8 cellular contexts compared by ENCODE assay signal in the genomic region with DNA sequence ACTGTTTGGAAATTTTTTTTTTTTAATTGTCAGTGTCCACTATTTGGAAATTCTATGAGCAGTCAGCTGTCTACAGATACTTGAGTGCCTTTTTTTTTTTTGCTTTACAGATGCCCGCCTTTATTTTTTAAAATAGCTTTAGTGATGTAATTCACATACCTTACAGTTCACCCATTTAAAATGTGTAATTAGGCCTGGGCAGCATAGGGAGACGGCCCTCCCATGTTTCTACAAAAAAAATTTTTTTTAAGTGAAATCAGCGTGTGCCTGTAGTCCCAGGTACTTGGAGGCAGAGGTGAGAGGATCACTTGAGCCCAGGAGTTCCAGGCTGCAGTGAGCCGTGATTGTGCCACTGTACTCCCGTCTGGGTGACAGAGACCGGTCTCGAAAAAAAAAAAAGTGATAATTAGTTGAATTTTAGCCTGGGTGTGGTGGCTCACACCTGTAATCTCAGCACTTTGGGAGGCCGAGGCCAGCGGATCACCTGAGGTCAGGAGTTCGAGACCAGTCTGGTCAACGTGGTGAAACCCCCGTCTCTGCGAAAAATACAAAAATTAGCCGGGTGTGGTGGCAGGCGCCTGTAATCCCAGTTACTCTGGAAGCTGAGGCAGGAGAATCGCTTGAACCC. TPM values are rescaled to one million over a fixed set of nuclear protein-coding genes. Genes with fewer than 3 reads are reported as not detected.
DNase-seq lines count a peak whose midpoint lies in the region; ATAC-seq lines count a peak whose summit lies in the region.

No MANE protein-coding gene starts in this region.

- H3K4me3 Mint-ChIP-seq in activated CD4-positive, alpha-beta T cell treated with anti-CD3 and anti-CD28 coated beads for 36 hours: peak overlapping the region; percentile 93
- H3K4me3 Mint-ChIP-seq in activated naive CD8-positive, alpha-beta T cell treated with anti-CD3 and anti-CD28 coated beads, Interleukin-2, amount 50 U/mL, for 24 hours: peak overlapping the region; percentile 97

- intact Hi-C loops in activated CD4-positive, alpha-beta T cell treated with anti-CD3 and anti-CD28 coated beads for 36 hours (cut with DNase I, micrococcal nuclease): loop anchor here (5.0 to 10.0 kb wide), 5 partner anchors 100 to 1293 kb away; partner anchors contain the start of genes ADM (in 1 of the 2), AKIP1 (in 1 of the 2), CTR9 (in 1 of the 2) and TMEM9B (in 1 of the 2)

- H3K27ac ChIP-seq in temporal lobe (ENCODE audit: low read depth, low read length): peak overlapping the region; percentile 82

- peaks cover 15% of the 10 kb centered on the region for H3K36me3 Mint-ChIP-seq in activated CD4-positive, alpha-beta T cell treated with anti-CD3 and anti-CD28 coated beads for 36 hours (ENCODE audit: low read depth)
- peaks cover 16% of the 10 kb centered on the region for H3K36me3 Mint-ChIP-seq in activated naive CD8-positive, alpha-beta T cell treated with anti-CD3 and anti-CD28 coated beads, Interleukin-2, amount 50 U/mL, for 24 hours (ENCODE audit: low read depth)

- CTCF ChIA-PET in activated CD4-positive, alpha-beta T cell treated with anti-CD3 and anti-CD28 coated beads for 36 hours (lab: Charles Lee): interaction anchor here (1.6 kb wide), 1 partner anchor 72 kb away, joined by 4 read pairs; no protein-coding TSS in a partner anchor

- peak overlapping the region; percentile 91 for H3K27ac Mint-ChIP-seq in activated CD4-positive, alpha-beta T cell treated with anti-CD3 and anti-CD28 coated beads for 36 hours
- H3K27ac Mint-ChIP-seq in activated naive CD8-positive, alpha-beta T cell treated with anti-CD3 and anti-CD28 coated beads, Interleukin-2, amount 50 U/mL, for 24 hours: peak overlapping the region; percentile 99

- POLR2A ChIA-PET in activated CD4-positive, alpha-beta T cell treated with anti-CD3 and anti-CD28 coated beads for 36 hours (lab: Charles Lee): interaction anchor here (0.6 to 2.4 kb wide), 5 partner anchors 28 to 198 kb away, joined by 3 to 8 read pairs (median 3); no protein-coding TSS in a partner anchor

- ATAC-seq in activated CD4-positive, alpha-beta T cell treated with anti-CD3 and anti-CD28 coated beads for 36 hours: no peak
- ATAC-seq in activated naive CD8-positive, alpha-beta T cell treated with anti-CD3 and anti-CD28 coated beads, Interleukin-2, amount 50 U/mL, for 24 hours: no peak
- no peak for ATAC-seq in HG03521 (IDR thresholded peaks at IDR 0.05; ENCODE audit: unreplicated experiment)

- H3K27me3 Mint-ChIP-seq in activated CD4-positive, alpha-beta T cell treated with anti-CD3 and anti-CD28 coated beads for 36 hours: no peaks in the 10 kb centered on the region
- peaks cover 3% of the 10 kb centered on the region for H3K27me3 Mint-ChIP-seq in activated naive CD8-positive, alpha-beta T cell treated with anti-CD3 and anti-CD28 coated beads, Interleukin-2, amount 50 U/mL, for 24 hours

- no peaks in the 10 kb centered on the region for H3K9me3 Mint-ChIP-seq in activated CD4-positive, alpha-beta T cell treated with anti-CD3 and anti-CD28 coated beads for 36 hours (ENCODE audit: low read depth)
- H3K9me3 Mint-ChIP-seq in activated naive CD8-positive, alpha-beta T cell treated with anti-CD3 and anti-CD28 coated beads, Interleukin-2, amount 50 U/mL, for 24 hours: no peaks in the 10 kb centered on the region

- peaks cover 27% of the 10 kb centered on the region for H3K4me1 Mint-ChIP-seq in activated CD4-positive, alpha-beta T cell treated with anti-CD3 and anti-CD28 coated beads for 36 hours
- H3K4me1 Mint-ChIP-seq in activated naive CD8-positive, alpha-beta T cell treated with anti-CD3 and anti-CD28 coated beads, Interleukin-2, amount 50 U/mL, for 24 hours: peaks cover 34% of the 10 kb centered on the region

- no peak for DNase-seq in activated CD4-positive, alpha-beta T cell treated with anti-CD3 and anti-CD28 coated beads for 36 hours
- DNase-seq in activated CD4-positive, alpha-beta T cell treated with anti-CD3 and anti-CD28 coated beads, Interleukin-2, amount 50 U/mL, for 4 hours: no peak
- no peak for DNase-seq in activated naive CD8-positive, alpha-beta T cell treated with anti-CD3 and anti-CD28 coated beads, Interleukin-2, amount 50 U/mL, for 24 hours
- DNase-seq in islet precursor cell: peak; percentile 53
- DNase-seq in stimulated activated CD4-positive, alpha-beta T cell treated with anti-CD3 and anti-CD28 coated beads, Interleukin-15, amount 100 ng/mL, for 24 hours: no peak
- no peak for DNase-seq in OCI-M2 (lab: John Stamatoyannopoulos, UW; ENCODE audit: unreplicated experiment)

RNA-seq across cellular contexts. Expression of gene ZNF143, which starts 1.5 kb away (rescaled TPM):
- 10 to 100 TPM; 32.6 to 34.9 TPM for total RNA-seq in activated CD4-positive, alpha-beta T cell treated with anti-CD3 and anti-CD28 coated beads for 36 hours
- total RNA-seq in temporal lobe: 24.6 TPM
